In genomic region chr16:84550096-84550495, GRCh38 we compare ENCODE assay signal across 16 cellular contexts. TPM values are rescaled to one million over a fixed set of nuclear protein-coding genes. Genes with fewer than 3 reads are reported as not detected.
DNase-seq lines count a peak whose midpoint lies in the region; ATAC-seq and TF ChIP-seq lines count a peak whose summit lies in the region.
"Had no signal": no experiment of that assay in that cellular context is flagged by ENCODE, and none has a peak within 500 bp of the region (broad histone marks: within the 10 kb centered on the region; RNA-seq: fewer than 3 reads in every experiment).

No MANE protein-coding gene starts in this region.

- no peak for ATAC-seq in effector memory CD8-positive, alpha-beta T cell (replicated peaks)
- ATAC-seq in left cardiac atrium = no peak
- ATAC-seq: HCT116, psoas muscle had no signal

- POLR2A ChIA-PET in activated CD4-positive, alpha-beta memory T cell treated with anti-CD3 and anti-CD28 coated beads for 36 hours (lab: Charles Lee) = interaction anchor here (0.9 to 1.4 kb wide), 3 partner anchors 10 to 50 kb away, joined by 3 to 5 read pairs (median 4); no protein-coding TSS in a partner anchor

- no peak for TF ChIP-seq POLR2A in spleen (IDR thresholded peaks at IDR 0.05)

- H3K27ac Mint-ChIP-seq in activated T-cell treated with anti-CD3 and anti-CD28 coated beads, Interleukin-2, amount 50 U/mL, for 24 hours = peak overlapping the region; percentile 98
- H3K27ac Mint-ChIP-seq in activated CD4-positive, alpha-beta memory T cell treated with anti-CD3 and anti-CD28 coated beads for 36 hours = peak overlapping the region; percentile 98
- H3K27ac Mint-ChIP-seq in effector memory CD8-positive, alpha-beta T cell = peak overlapping the region; percentile 94

- peak overlapping the region in 7 of 8 donors; percentile 68 to 90 (median 77) for H3K27ac ChIP-seq in spleen
- H3K27ac ChIP-seq: colonic mucosa, KMS-11, psoas muscle, SK-N-MC had no signal

- H3K9me3 ChIP-seq in spleen = no peaks in the 10 kb centered on the region
- H3K9me3 ChIP-seq: colonic mucosa, psoas muscle had no signal

- no peaks in the 10 kb centered on the region for H3K9me3 Mint-ChIP-seq in activated T-cell treated with anti-CD3 and anti-CD28 coated beads, Interleukin-2, amount 50 U/mL, for 24 hours
- H3K9me3 Mint-ChIP-seq in activated CD4-positive, alpha-beta memory T cell treated with anti-CD3 and anti-CD28 coated beads for 36 hours = no peaks in the 10 kb centered on the region
- no peaks in the 10 kb centered on the region for H3K9me3 Mint-ChIP-seq in effector memory CD8-positive, alpha-beta T cell

- peak overlapping the region; percentile 85 for H3K4me3 Mint-ChIP-seq in activated T-cell treated with anti-CD3 and anti-CD28 coated beads, Interleukin-2, amount 50 U/mL, for 24 hours
- H3K4me3 Mint-ChIP-seq in activated CD4-positive, alpha-beta memory T cell treated with anti-CD3 and anti-CD28 coated beads for 36 hours = peak overlapping the region; percentile 86
- H3K4me3 Mint-ChIP-seq in effector memory CD8-positive, alpha-beta T cell = peak overlapping the region; percentile 79 to 81

- H3K36me3 Mint-ChIP-seq in activated T-cell treated with anti-CD3 and anti-CD28 coated beads, Interleukin-2, amount 50 U/mL, for 24 hours (ENCODE audit: low read depth) = peaks cover 30% of the 10 kb centered on the region
- peaks cover 9% of the 10 kb centered on the region for H3K36me3 Mint-ChIP-seq in activated CD4-positive, alpha-beta memory T cell treated with anti-CD3 and anti-CD28 coated beads for 36 hours
- H3K36me3 Mint-ChIP-seq in effector memory CD8-positive, alpha-beta T cell (ENCODE audit: insufficient read depth) = peaks cover 10% of the 10 kb centered on the region

- peak; percentile 46 for DNase-seq in activated T-cell treated with anti-CD3 and anti-CD28 coated beads, Interleukin-2, amount 50 U/mL, for 24 hours
- DNase-seq in activated T-cell treated with anti-CD3 and anti-CD28 coated beads for 4 hours (no peak), spleen (peak; percentile 2), left cardiac atrium (no peak), cerebellar cortex (ENCODE audit: low spot score) (no peak), foreskin fibroblast (no peak)
- no peak for DNase-seq in activated CD4-positive, alpha-beta memory T cell treated with anti-CD3 and anti-CD28 coated beads for 36 hours
- DNase-seq in effector memory CD8-positive, alpha-beta T cell = no peak
- DNase-seq: ACHN, colonic mucosa, NCI-H1694, NCI-H510A treated with DMSO at 0.1 percent for 48 hours had no signal

- 63 to 78% (median 65%) methylated on average over 4 of the region's 4 CpGs for WGBS in spleen, 5 donors

- H3K36me3 ChIP-seq in spleen = no peaks in the 10 kb centered on the region
- H3K36me3 ChIP-seq: colonic mucosa had no signal

- H3K4me1 Mint-ChIP-seq in activated T-cell treated with anti-CD3 and anti-CD28 coated beads, Interleukin-2, amount 50 U/mL, for 24 hours (ENCODE audit: low read depth) = peaks cover 72% of the 10 kb centered on the region
- peaks cover 65% of the 10 kb centered on the region for H3K4me1 Mint-ChIP-seq in activated CD4-positive, alpha-beta memory T cell treated with anti-CD3 and anti-CD28 coated beads for 36 hours (ENCODE audit: low read depth)
- peaks cover 43 to 51% of the 10 kb centered on the region in 2 donors for H3K4me1 Mint-ChIP-seq in effector memory CD8-positive, alpha-beta T cell (ENCODE audit: low read depth in 2 of 2)

- no peaks in the 10 kb centered on the region for H3K27me3 Mint-ChIP-seq in activated T-cell treated with anti-CD3 and anti-CD28 coated beads, Interleukin-2, amount 50 U/mL, for 24 hours
- H3K27me3 Mint-ChIP-seq in activated CD4-positive, alpha-beta memory T cell treated with anti-CD3 and anti-CD28 coated beads for 36 hours = no peaks in the 10 kb centered on the region
- no peaks in the 10 kb centered on the region for H3K27me3 Mint-ChIP-seq in effector memory CD8-positive, alpha-beta T cell

- peaks cover 0 to 3% (median 0%) of the 10 kb centered on the region in 7 donors for H3K27me3 ChIP-seq in spleen (replicated peaks in 1 of 7)
- H3K27me3 ChIP-seq: colonic mucosa had no signal

- no peak for TF ChIP-seq CTCF in spleen (IDR thresholded peaks at IDR 0.05 in 8 of 11, conservative IDR thresholded peaks at IDR 0.05 in 3 of 11)
- no peak for TF ChIP-seq CTCF in foreskin fibroblast (IDR thresholded peaks at IDR 0.05; ENCODE audit: low read depth, low read length)

- CTCF ChIA-PET in activated CD4-positive, alpha-beta memory T cell treated with anti-CD3 and anti-CD28 coated beads for 36 hours (lab: Charles Lee) = interaction anchor here (2.0 kb wide), 1 partner anchor 42 kb away, joined by 5 read pairs; no protein-coding TSS in a partner anchor

- H3K4me1 ChIP-seq in spleen = peaks cover 6 to 83% (median 31%) of the 10 kb centered on the region in 6 donors
- H3K4me1 ChIP-seq: colonic mucosa, psoas muscle had no signal

- H3K4me3 ChIP-seq in spleen = peak overlapping the region in 1 of 8 donors; percentile 48
- H3K4me3 ChIP-seq in foreskin fibroblast (ENCODE audit: low read depth in 1 of 2, low read length in 2 of 2) = no peak overlapping the region
- H3K4me3 ChIP-seq: colonic mucosa, psoas muscle, SK-N-MC had no signal

- intact Hi-C loops in activated CD4-positive, alpha-beta memory T cell treated with anti-CD3 and anti-CD28 coated beads for 36 hours (cut with micrococcal nuclease) = no loop called here
- intact Hi-C loops in spleen (cut with DNase I; ENCODE audit: low total_unique reads) = loop anchor here (10.0 kb wide), 1 partner anchor 65 kb away; the partner anchor contains the start of gene COTL1
- intact Hi-C loops in left cardiac atrium (cut with DNase I) = no loop called here

RNA-seq across cellular contexts. Expression of gene MEAK7, which starts 45.6 kb away (rescaled TPM):
- total RNA-seq in activated CD4-positive, alpha-beta memory T cell treated with anti-CD3 and anti-CD28 coated beads for 36 hours = 10 to 100 TPM; 12.9 to 13.6 TPM
- total RNA-seq in spleen = 10 to 100 TPM in 5 of 7 donors, 1 to 10 TPM in 2; 9.4 to 14.9 (median 11.1) TPM
- 1 to 10 TPM; 1.5 to 2.7 (median 1.5) TPM for polyA plus RNA-seq in spleen
- total RNA-seq in left cardiac atrium = 1 to 10 TPM; 5.2 to 6.7 TPM

Comparison
In these comparisons a context has a peak if more than half of its experiments do, and no peak if none do; other contexts are left out.
1. DNase-seq: peak in activated T-cell treated with anti-CD3 and anti-CD28 coated beads, Interleukin-2, amount 50 U/mL, for 24 hours (single experiment) and spleen (single experiment); none in activated T-cell treated with anti-CD3 and anti-CD28 coated beads for 4 hours (single experiment), activated CD4-positive, alpha-beta memory T cell treated with anti-CD3 and anti-CD28 coated beads for 36 hours (single experiment), effector memory CD8-positive, alpha-beta T cell (0 of 3), left cardiac atrium (single experiment), cerebellar cortex (single experiment) and foreskin fibroblast (0 of 2).
2. Peak in every context shown above with its lines, with median percentiles within 50 percentile points of each other: H3K27ac Mint-ChIP-seq and H3K4me3 Mint-ChIP-seq.